In the genomic region with DNA sequence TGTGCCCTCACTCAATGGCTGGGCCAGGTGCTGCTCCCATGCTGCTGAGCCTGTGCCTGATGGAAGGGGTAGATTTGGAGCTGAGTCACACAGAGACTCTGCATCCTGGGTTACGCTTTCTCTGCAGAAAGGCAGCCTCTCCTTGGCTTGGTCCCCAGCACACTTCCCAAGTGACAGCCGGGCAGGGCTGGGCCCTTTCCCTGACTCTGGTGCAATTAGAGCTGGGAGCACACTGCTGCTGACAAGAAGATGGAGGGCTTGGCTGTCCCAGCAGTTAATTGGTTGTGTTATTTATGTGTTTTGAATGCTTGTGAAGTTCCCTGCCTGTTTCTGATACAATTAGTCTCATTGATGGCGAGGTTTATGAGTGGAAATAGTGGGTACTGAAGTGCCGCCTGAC, we compare ENCODE assay signal across 15 cellular contexts.
"Had no signal": no experiment of that assay in that cellular context is flagged by ENCODE, and none has a peak within 500 bp of the region (broad histone marks: within the 10 kb centered on the region; RNA-seq: fewer than 3 reads in every experiment).

No MANE protein-coding gene starts in this region.

- H3K4me1 Mint-ChIP-seq: activated B cell treated with CpG ODN at 0.5 μM for 24 hours; activated CD4-positive, alpha-beta T cell treated with anti-CD3 and anti-CD28 coated beads, Interleukin-2, amount 10 ng/mL, durations not matched to agents 24 days and 14 days; activated T-helper 17 cell treated with anti-CD3 and anti-CD28 coated beads, Interleukin-2, amount 50 U/mL, for 72 hours; naive thymus-derived CD8-positive, alpha-beta T cell had no signal

- H3K36me3 Mint-ChIP-seq: naive thymus-derived CD8-positive, alpha-beta T cell had no signal

- H3K4me3 ChIP-seq: adrenal gland, lower lobe of right lung, mucosa of descending colon, psoas muscle had no signal

- H3K27me3 Mint-ChIP-seq: activated B cell treated with CpG ODN at 0.5 μM for 24 hours; activated CD4-positive, alpha-beta T cell treated with anti-CD3 and anti-CD28 coated beads, Interleukin-2, amount 10 ng/mL, durations not matched to agents 24 days and 14 days; effector memory CD8-positive, alpha-beta T cell; stimulated activated naive CD8-positive, alpha-beta T cell treated with anti-CD3 and anti-CD28 coated beads, Interleukin-15, Interleukin-2, amounts not matched to agents 100 ng/mL and 50 ng/mL, for 24 hours had no signal

- DNase-seq: activated B cell treated with CpG ODN at 0.5 μM for 24 hours; activated CD4-positive, alpha-beta T cell treated with anti-CD3 and anti-CD28 coated beads, Interleukin-2, amount 10 ng/mL, durations not matched to agents 24 days and 14 days; activated naive CD4-positive, alpha-beta T cell treated with anti-CD3 and anti-CD28 coated beads, Interleukin-2, amount 50 U/mL, for 16 hours; activated T-cell treated with anti-CD3 and anti-CD28 coated beads for 4 hours; central memory CD4-positive, alpha-beta T cell; cortex of kidney; effector memory CD8-positive, alpha-beta T cell; lower lobe of right lung; mucosa of descending colon; naive thymus-derived CD8-positive, alpha-beta T cell; psoas muscle had no signal

- H3K9me3 ChIP-seq: adrenal gland, lower lobe of right lung had no signal

- H3K27ac ChIP-seq: adrenal gland, lower lobe of right lung, psoas muscle had no signal

- H3K27me3 ChIP-seq: adrenal gland had no signal

- H3K4me1 ChIP-seq: adrenal gland, lower lobe of right lung, psoas muscle had no signal

- H3K36me3 ChIP-seq: adrenal gland, lower lobe of right lung had no signal

- H3K9me3 Mint-ChIP-seq: activated CD4-positive, alpha-beta T cell treated with anti-CD3 and anti-CD28 coated beads, Interleukin-2, amount 10 ng/mL, durations not matched to agents 24 days and 14 days; stimulated activated naive CD8-positive, alpha-beta T cell treated with anti-CD3 and anti-CD28 coated beads, Interleukin-15, Interleukin-2, amounts not matched to agents 100 ng/mL and 50 ng/mL, for 24 hours; T-helper 1 cell treated with Interleukin-12 subunit alpha and Interleukin-12 subunit beta and Interleukin-4 antibody, amounts not matched to agents 30 μg/mL and 1 μg/mL, for 36 hours had no signal

- H3K4me3 Mint-ChIP-seq: activated B cell treated with CpG ODN at 0.5 μM for 24 hours; activated CD4-positive, alpha-beta T cell treated with anti-CD3 and anti-CD28 coated beads, Interleukin-2, amount 10 ng/mL, durations not matched to agents 24 days and 14 days; activated T-helper 17 cell treated with anti-CD3 and anti-CD28 coated beads, Interleukin-2, amount 50 U/mL, for 72 hours; effector memory CD8-positive, alpha-beta T cell; naive thymus-derived CD8-positive, alpha-beta T cell; stimulated activated naive CD8-positive, alpha-beta T cell treated with anti-CD3 and anti-CD28 coated beads, Interleukin-15, Interleukin-2, amounts not matched to agents 100 ng/mL and 50 ng/mL, for 24 hours; T-helper 1 cell treated with Interleukin-12 subunit alpha and Interleukin-12 subunit beta and Interleukin-4 antibody, amounts not matched to agents 30 μg/mL and 1 μg/mL, for 36 hours had no signal

- H3K27ac Mint-ChIP-seq: activated B cell treated with CpG ODN at 0.5 μM for 24 hours; activated CD4-positive, alpha-beta T cell treated with anti-CD3 and anti-CD28 coated beads, Interleukin-2, amount 10 ng/mL, durations not matched to agents 24 days and 14 days; activated T-helper 17 cell treated with anti-CD3 and anti-CD28 coated beads, Interleukin-2, amount 50 U/mL, for 72 hours; effector memory CD8-positive, alpha-beta T cell; naive thymus-derived CD8-positive, alpha-beta T cell; stimulated activated naive CD8-positive, alpha-beta T cell treated with anti-CD3 and anti-CD28 coated beads, Interleukin-15, Interleukin-2, amounts not matched to agents 100 ng/mL and 50 ng/mL, for 24 hours; T-helper 1 cell treated with Interleukin-12 subunit alpha and Interleukin-12 subunit beta and Interleukin-4 antibody, amounts not matched to agents 30 μg/mL and 1 μg/mL, for 36 hours had no signal
